8 cellular contexts compared by ENCODE assay signal in the genomic region with DNA sequence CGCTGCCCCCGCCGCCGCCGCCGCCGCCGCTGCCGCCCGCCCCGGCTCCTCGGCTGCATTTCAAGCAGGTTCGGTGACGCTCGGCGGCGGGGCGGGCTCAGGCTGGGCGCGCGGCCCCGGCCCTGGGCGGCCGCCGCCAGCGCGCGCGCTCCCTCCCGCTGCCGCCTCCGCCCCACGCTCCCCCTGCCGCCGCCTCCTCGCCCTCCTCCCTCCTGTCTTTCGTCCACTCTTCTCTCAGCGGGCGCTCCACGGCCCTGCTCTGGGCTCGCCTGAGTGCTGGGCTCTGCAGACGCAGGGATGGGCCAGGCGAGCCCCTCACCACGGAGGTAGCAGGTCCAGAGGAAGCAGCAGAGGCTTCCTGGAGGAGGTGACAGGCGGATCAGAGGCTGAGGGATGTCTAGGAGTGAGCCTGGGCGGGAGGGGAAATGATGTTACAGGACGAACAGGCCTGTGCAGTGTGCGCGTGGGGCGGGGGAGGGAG. TPM values are rescaled to one million over a fixed set of nuclear protein-coding genes. Genes with fewer than 3 reads are reported as not detected.
DNase-seq lines count a peak whose midpoint lies in the region; ATAC-seq and TF ChIP-seq lines count a peak whose summit lies in the region.

TSS of gene LRP8 (minus strand) at position 62 of the 481 bp plus-strand sequence. CDS start 158 bp downstream, outside the sequence.

- peaks cover 38% of the 10 kb centered on the region for H3K79me2 ChIP-seq in PC-3 (ENCODE audit: low read length)

- peak within 1 kb of the TSS; percentile 85 to 99 (median 93) for H3K4me2 ChIP-seq in BLaER1 treated with 17β-estradiol and CSF1 and Interleukin-3, amounts not matched to agents 10 nM and 100 nM
- peak within 1 kb of the TSS; percentile 90 for H3K4me2 ChIP-seq in PC-3 (ENCODE audit: low read length)

- POLR2A ChIA-PET in PC-3 (lab: Charles Lee; ENCODE audit: unreplicated experiment): no interaction called here
- POLR2A ChIA-PET in naive thymus-derived CD8-positive, alpha-beta T cell (lab: Charles Lee): interaction anchor here (1.2 kb wide), 1 partner anchor 86 kb away, joined by 3 read pairs; no protein-coding TSS in a partner anchor

- TF ChIP-seq EP300 in esophagus muscularis mucosa (IDR thresholded peaks at IDR 0.05): no peak

- peak within 1 kb of the TSS; percentile 91 for H2AFZ ChIP-seq in PC-3 (ENCODE audit: low read length)

- H3K36me3 Mint-ChIP-seq in activated T-cell treated with anti-CD3 and anti-CD28 coated beads, Interleukin-2, amount 50 U/mL, for 24 hours (ENCODE audit: low read depth): peaks cover 40% of the 10 kb centered on the region
- H3K36me3 Mint-ChIP-seq in naive thymus-derived CD8-positive, alpha-beta T cell: no peaks in the 10 kb centered on the region

- H3K36me3 ChIP-seq in BLaER1 treated with 17β-estradiol and CSF1 and Interleukin-3, amounts not matched to agents 10 nM and 100 nM: peaks cover 0 to 26% (median 26%) of the 10 kb centered on the region in 11 experiments; a peak in 18 of 22 replicates
- H3K36me3 ChIP-seq in PC-3 (ENCODE audit: low read depth, low read length) (peaks cover 15% of the 10 kb centered on the region; the same call in 1 of the 2 replicates), esophagus muscularis mucosa (no peaks in the 10 kb centered on the region)

- intact Hi-C loops in PC-3 (cut with micrococcal nuclease): loop anchor here (5.0 kb wide), 1 partner anchor 1079 kb away; the partner anchor contains the start of gene SSBP3
- intact Hi-C loops in esophagus muscularis mucosa (cut with DNase I): no loop called here

- BruUV-seq in PC-3 (replicated peaks; lab: Mats Ljungman, UMichigan): no TSS peak

- no peaks in the 10 kb centered on the region for H3K27me3 ChIP-seq in BLaER1 treated with 17β-estradiol and CSF1 and Interleukin-3, amounts not matched to agents 10 nM and 100 nM
- H3K27me3 ChIP-seq in PC-3 (ENCODE audit: low read length): no peaks in the 10 kb centered on the region
- H3K27me3 ChIP-seq in esophagus muscularis mucosa: no peaks in the 10 kb centered on the region

- H3K4me3 Mint-ChIP-seq in activated T-cell treated with anti-CD3 and anti-CD28 coated beads, Interleukin-2, amount 50 U/mL, for 24 hours: peak within 1 kb of the TSS; percentile 96
- H3K4me3 Mint-ChIP-seq in naive thymus-derived CD8-positive, alpha-beta T cell: peak within 1 kb of the TSS; percentile 92 to 98 (median 95)

- peaks cover 26% of the 10 kb centered on the region for H3K4me1 Mint-ChIP-seq in activated T-cell treated with anti-CD3 and anti-CD28 coated beads, Interleukin-2, amount 50 U/mL, for 24 hours (ENCODE audit: low read depth)
- H3K4me1 Mint-ChIP-seq in naive thymus-derived CD8-positive, alpha-beta T cell: peaks cover 9 to 25% (median 14%) of the 10 kb centered on the region in 4 donors

- no peaks in the 10 kb centered on the region for H3K27me3 Mint-ChIP-seq in activated T-cell treated with anti-CD3 and anti-CD28 coated beads, Interleukin-2, amount 50 U/mL, for 24 hours
- no peaks in the 10 kb centered on the region for H3K27me3 Mint-ChIP-seq in naive thymus-derived CD8-positive, alpha-beta T cell

- H3K9me3 ChIP-seq in BLaER1 treated with 17β-estradiol and CSF1 and Interleukin-3, amounts not matched to agents 10 nM and 100 nM (replicated peaks in 1 of 11): no peaks in the 10 kb centered on the region
- H3K9me3 ChIP-seq in PC-3 (ENCODE audit: low read length): no peaks in the 10 kb centered on the region
- H3K9me3 ChIP-seq in esophagus muscularis mucosa: no peaks in the 10 kb centered on the region

- TF ChIP-seq POLR2A in esophagus muscularis mucosa (IDR thresholded peaks at IDR 0.05; ENCODE audit: low read depth): no peak

- DNase-seq in HPDE6-E6E7 (ENCODE audit: extremely low spot score): peak; percentile 63
- DNase-seq in PC-3: peak; percentile 71
- DNase-seq in activated T-cell treated with anti-CD3 and anti-CD28 coated beads, Interleukin-2, amount 50 U/mL, for 24 hours: peak; percentile 89
- DNase-seq in esophagus muscularis mucosa (ENCODE audit: extremely low spot score): no peak
- DNase-seq in naive thymus-derived CD8-positive, alpha-beta T cell: peak; percentile 53 to 85 (median 70)
- DNase-seq in stimulated activated naive CD4-positive, alpha-beta T cell treated with Interleukin-2 at 50 U/mL for 16 hours (lab: John Stamatoyannopoulos, UW): peak; percentile 79

- H4K20me1 ChIP-seq in BLaER1 treated with 17β-estradiol and CSF1 and Interleukin-3, amounts not matched to agents 10 nM and 100 nM: peaks cover 0 to 27% (median 17%) of the 10 kb centered on the region in 11 experiments; a peak in 17 of 22 replicates
- no peaks in the 10 kb centered on the region for H4K20me1 ChIP-seq in PC-3 (ENCODE audit: low read length)

- peak within 1 kb of the TSS; percentile 98 for H3K27ac Mint-ChIP-seq in activated T-cell treated with anti-CD3 and anti-CD28 coated beads, Interleukin-2, amount 50 U/mL, for 24 hours
- H3K27ac Mint-ChIP-seq in naive thymus-derived CD8-positive, alpha-beta T cell: peak within 1 kb of the TSS; percentile 72 to 96 (median 86)

- no peaks in the 10 kb centered on the region for H3F3A ChIP-seq in PC-3 (ENCODE audit: low read length, unreplicated experiment)

- peak within 1 kb of the TSS; percentile 79 to 98 (median 96) for H3K4me3 ChIP-seq in BLaER1 treated with 17β-estradiol and CSF1 and Interleukin-3, amounts not matched to agents 10 nM and 100 nM
- H3K4me3 ChIP-seq in PC-3 (ENCODE audit: low read length) (peak within 1 kb of the TSS; percentile 89), esophagus muscularis mucosa (peak within 1 kb of the TSS; percentile 65 to 86 (median 78))

- H3K4me1 ChIP-seq in BLaER1 treated with 17β-estradiol and CSF1 and Interleukin-3, amounts not matched to agents 10 nM and 100 nM: peaks cover 27 to 55% (median 49%) of the 10 kb centered on the region in 10 experiments
- H3K4me1 ChIP-seq in PC-3 (ENCODE audit: insufficient read depth, low read length) (peaks cover 17% of the 10 kb centered on the region), esophagus muscularis mucosa (peaks cover 17 to 34% (median 30%) of the 10 kb centered on the region in 4 donors)

- no peaks in the 10 kb centered on the region for H3K9me3 Mint-ChIP-seq in activated T-cell treated with anti-CD3 and anti-CD28 coated beads, Interleukin-2, amount 50 U/mL, for 24 hours
- no peaks in the 10 kb centered on the region for H3K9me3 Mint-ChIP-seq in naive thymus-derived CD8-positive, alpha-beta T cell

- peak within 1 kb of the TSS in 10 of 11 experiments; percentile 45 to 99 (median 94); a peak in 20 of 22 replicates for H3K27ac ChIP-seq in BLaER1 treated with 17β-estradiol and CSF1 and Interleukin-3, amounts not matched to agents 10 nM and 100 nM
- H3K27ac ChIP-seq in PC-3 (ENCODE audit: low read length): peak within 1 kb of the TSS; percentile 92
- peak within 1 kb of the TSS; percentile 61 to 75 (median 72) for H3K27ac ChIP-seq in esophagus muscularis mucosa (replicated peaks in 1 of 4)

- ATAC-seq in GM19395 (IDR thresholded peaks at IDR 0.05; ENCODE audit: unreplicated experiment) (peak; percentile 44), PC-3 (peak; percentile 42)
- ATAC-seq in naive thymus-derived CD8-positive, alpha-beta T cell: peak; percentile 43 to 52

- H3K9me2 ChIP-seq in PC-3 (replicated peaks; ENCODE audit: low read length): no peaks in the 10 kb centered on the region

- H3K9ac ChIP-seq in BLaER1 treated with 17β-estradiol and CSF1 and Interleukin-3, amounts not matched to agents 10 nM and 100 nM: peak within 1 kb of the TSS; percentile 75 to 99 (median 92)
- peak within 1 kb of the TSS; percentile 90 for H3K9ac ChIP-seq in PC-3 (ENCODE audit: low read length)

- no peak for TF ChIP-seq CTCF in PC-3 (conservative IDR thresholded peaks at IDR 0.05; ENCODE audit: low read depth, low read length)
- TF ChIP-seq CTCF in esophagus muscularis mucosa (IDR thresholded peaks at IDR 0.05): no peak

- WGBS in esophagus muscularis mucosa: 8% methylated on average over 17 of the region's 50 CpGs

- CTCF ChIA-PET in PC-3 (lab: Charles Lee): no interaction called here

RNA-seq across cellular contexts. Expression of gene LRP8, which starts in this region (rescaled TPM):
- total RNA-seq in PC-3 (2014; rRNA removed): 54.4 and 77.3 TPM in 2 replicates
- total RNA-seq in esophagus muscularis mucosa: 1 to 10 TPM in 3 of 4 donors, under 1 TPM in 1; 0.83 to 6.0 (median 1.9) TPM
- total RNA-seq in naive thymus-derived CD8-positive, alpha-beta T cell: 10 to 100 TPM; 11.4 to 11.7 TPM
- polyA plus RNA-seq in naive thymus-derived CD8-positive, alpha-beta T cell: 1 to 10 TPM in 2 of 3 donors, under 1 TPM in 1; 0.75 to 1.4 (median 1.3) TPM
